ENCODE assay signal across 8 cellular contexts in the genomic region with DNA sequence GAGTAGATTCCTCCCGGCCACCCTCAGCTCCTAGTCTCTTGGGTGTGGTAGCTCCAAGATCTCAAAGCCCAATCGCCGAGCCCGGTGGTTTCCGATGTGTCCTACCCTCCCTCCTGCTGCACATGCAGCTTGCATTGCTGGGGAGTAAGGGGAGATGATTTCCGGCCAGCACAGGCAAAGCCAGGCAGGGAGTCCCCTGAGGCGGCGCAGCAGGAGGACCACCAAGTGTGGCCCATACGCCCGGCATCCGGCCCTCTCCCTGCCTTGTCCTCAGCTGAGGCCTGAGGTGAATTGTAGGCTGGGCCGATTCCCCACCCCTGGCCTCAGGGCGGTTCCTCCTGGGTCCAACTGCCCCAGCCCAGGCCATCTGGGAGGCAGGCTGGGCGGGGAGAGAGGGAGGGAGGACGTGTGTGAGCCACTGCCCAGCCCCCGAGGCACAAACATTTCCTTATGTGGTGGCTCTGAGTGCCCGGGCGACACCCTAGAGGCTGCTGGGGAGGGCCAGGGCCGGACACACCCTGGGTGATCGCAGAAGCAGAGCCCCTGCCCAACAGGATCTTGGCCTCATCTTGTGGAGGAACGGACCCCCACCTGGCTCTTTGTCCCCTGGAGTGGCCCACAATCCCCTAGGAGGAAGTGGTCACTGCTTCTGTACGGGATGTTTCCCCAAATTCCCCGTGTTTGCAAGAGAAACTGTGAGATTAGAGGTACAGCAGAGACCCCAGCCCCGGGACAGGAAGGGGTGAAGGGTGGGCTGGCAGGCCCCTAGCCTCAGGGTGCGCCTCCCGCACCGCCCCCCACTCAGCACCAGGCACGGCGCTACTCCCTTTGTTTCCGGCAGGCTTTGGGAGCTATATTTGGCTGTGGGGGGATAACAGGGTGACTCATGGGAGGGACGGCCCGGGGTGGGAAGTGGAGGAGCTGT. TPM values are rescaled to one million over a fixed set of nuclear protein-coding genes. Genes with fewer than 3 reads are reported as not detected.
DNase-seq lines count a peak whose midpoint lies in the region; ATAC-seq and TF ChIP-seq lines count a peak whose summit lies in the region.

No MANE protein-coding gene starts in this region.

- no peak for TF ChIP-seq EP300 in stomach (IDR thresholded peaks at IDR 0.05)

- H3K9me3 ChIP-seq in colonic mucosa: no peaks in the 10 kb centered on the region
- no peaks in the 10 kb centered on the region for H3K9me3 ChIP-seq in stomach

- H3K4me3 ChIP-seq in AG09309 (ENCODE audit: control insufficient read depth, low read depth, low read length): peak overlapping the region; percentile 50
- peak overlapping the region; percentile 32 for H3K4me3 ChIP-seq in colonic mucosa
- peak overlapping the region; percentile 36 to 48 (median 44) for H3K4me3 ChIP-seq in stomach

- DNase-seq in AG09309 (ENCODE audit: low read depth) (peak; percentile 61), NOMO-1 treated with dmso at 0.1 percent for 144 hours (lab: John Stamatoyannopoulos, UW; ENCODE audit: unreplicated experiment) (peak; percentile 98), colonic mucosa (peak; percentile 97), left kidney (ENCODE audit: low read depth, low spot score) (peak; percentile 97), stomach (peak; percentile 96), DMS114 treated with DMSO at 0.1 percent for 48 hours (lab: John Stamatoyannopoulos, UW; ENCODE audit: unreplicated experiment) (no peak)

- TF ChIP-seq CTCF in AG09309 (IDR thresholded peaks at IDR 0.05; ENCODE audit: control insufficient read depth, insufficient read depth, low read depth, low read length, missing control alignments) (no peak), colonic mucosa (IDR thresholded peaks at IDR 0.05) (no peak), stomach (IDR thresholded peaks at IDR 0.05) (peak in 1 of 7 experiments; percentile 11)

- H3K9ac ChIP-seq in colonic mucosa (ENCODE audit: low read depth in 2 of 2, low read length in 2 of 2): peak overlapping the region; percentile 91 to 98

- intact Hi-C loops in colonic mucosa (cut with DNase I) (no loop called here), stomach (cut with DNase I; ENCODE audit: low total_unique reads) (no loop called here)

- H3K36me3 ChIP-seq in colonic mucosa (no peaks in the 10 kb centered on the region), stomach (no peaks in the 10 kb centered on the region)

- H3K27me3 ChIP-seq in colonic mucosa (no peaks in the 10 kb centered on the region), stomach (no peaks in the 10 kb centered on the region)

- peak; percentile 45 for ATAC-seq in HG03045 (IDR thresholded peaks at IDR 0.05; ENCODE audit: unreplicated experiment)

- H3K27ac ChIP-seq in colonic mucosa: peak overlapping the region; percentile 99
- H3K27ac ChIP-seq in stomach: peak overlapping the region; percentile 92 to 100 (median 98)

- TF ChIP-seq POLR2A in GM18526 (IDR thresholded peaks at IDR 0.05; ENCODE audit: extremely low read depth, insufficient read length) (peak; percentile 92), stomach (IDR thresholded peaks at IDR 0.05) (peak in 2 of 4 donors; percentile 93 to 95)

- 3 to 15% (median 6%) methylated on average over 23 to 32 of the region's 32 CpGs for WGBS in stomach, 5 donors

- peaks cover 12% of the 10 kb centered on the region for H3K4me1 ChIP-seq in colonic mucosa
- H3K4me1 ChIP-seq in stomach: peaks cover 37 to 63% (median 62%) of the 10 kb centered on the region in 4 donors

RNA-seq across cellular contexts. Expression of a gene that starts 41.9 kb away (rescaled TPM):
- 1,000 to 10,000 TPM; 1,195 to 1,836 TPM for total RNA-seq in colonic mucosa
- 1,000 to 10,000 TPM in 1 of 5 donors, 100 to 1,000 TPM in 4; 244 to 1,175 (median 701) TPM for total RNA-seq in stomach
- polyA plus RNA-seq in stomach: 1,000 to 10,000 TPM; 1,451 to 2,006 (median 1,527) TPM
